ENCODE assay signal across 1 cellular context in the genomic region with DNA sequence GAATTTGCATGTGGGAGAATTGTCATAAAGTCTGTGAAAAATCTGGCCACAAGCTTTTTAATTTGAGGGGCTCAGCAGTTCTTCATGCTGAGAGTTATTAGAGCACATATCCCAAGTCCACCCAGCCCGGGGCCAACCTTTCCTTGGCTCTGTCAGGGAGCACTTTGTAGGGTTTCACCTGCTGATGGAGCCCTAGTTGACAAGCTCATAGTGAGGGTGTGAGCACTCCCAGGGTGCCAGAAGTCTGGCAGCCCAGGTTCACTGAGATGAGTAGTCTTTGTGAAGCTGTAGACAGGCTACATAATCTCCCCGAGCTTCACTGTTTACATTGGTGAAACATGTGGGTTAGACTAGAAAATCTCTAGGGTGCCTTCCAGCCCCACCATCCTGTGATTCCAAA.
TF ChIP-seq lines count a peak whose summit lies in the region.

No MANE protein-coding gene starts in this region.

TF ChIP-seq in IMR-90, 13 proteins besides CTCF, POLR2A, EP300 and RAD21 (continued from another document):
- TF ChIP-seq, protein P1, sequence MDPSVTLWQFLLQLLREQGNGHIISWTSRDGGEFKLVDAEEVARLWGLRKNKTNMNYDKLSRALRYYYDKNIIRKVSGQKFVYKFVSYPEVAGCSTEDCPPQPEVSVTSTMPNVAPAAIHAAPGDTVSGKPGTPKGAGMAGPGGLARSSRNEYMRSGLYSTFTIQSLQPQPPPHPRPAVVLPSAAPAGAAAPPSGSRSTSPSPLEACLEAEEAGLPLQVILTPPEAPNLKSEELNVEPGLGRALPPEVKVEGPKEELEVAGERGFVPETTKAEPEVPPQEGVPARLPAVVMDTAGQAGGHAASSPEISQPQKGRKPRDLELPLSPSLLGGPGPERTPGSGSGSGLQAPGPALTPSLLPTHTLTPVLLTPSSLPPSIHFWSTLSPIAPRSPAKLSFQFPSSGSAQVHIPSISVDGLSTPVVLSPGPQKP (IDR thresholded peaks at IDR 0.05; ENCODE audit: borderline replicate concordance, low read depth, low read length), result no peak
- TF ChIP-seq, protein P2, sequence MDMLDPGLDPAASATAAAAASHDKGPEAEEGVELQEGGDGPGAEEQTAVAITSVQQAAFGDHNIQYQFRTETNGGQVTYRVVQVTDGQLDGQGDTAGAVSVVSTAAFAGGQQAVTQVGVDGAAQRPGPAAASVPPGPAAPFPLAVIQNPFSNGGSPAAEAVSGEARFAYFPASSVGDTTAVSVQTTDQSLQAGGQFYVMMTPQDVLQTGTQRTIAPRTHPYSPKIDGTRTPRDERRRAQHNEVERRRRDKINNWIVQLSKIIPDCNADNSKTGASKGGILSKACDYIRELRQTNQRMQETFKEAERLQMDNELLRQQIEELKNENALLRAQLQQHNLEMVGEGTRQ (IDR thresholded peaks at IDR 0.05; ENCODE audit: low read depth, low read length), result no peak
- TF ChIP-seq CEBPB (IDR thresholded peaks at IDR 0.05; ENCODE audit: low read depth, low read length), result no peak
- TF ChIP-seq MAFK (IDR thresholded peaks at IDR 0.05; ENCODE audit: low read depth, low read length), result no peak
